Comparison of ENCODE assay signal across 16 cellular contexts in genomic region chr9:69446496-69446895, GRCh38.
DNase-seq lines count a peak whose midpoint lies in the region; ATAC-seq and TF ChIP-seq lines count a peak whose summit lies in the region.
"Had no signal": no experiment of that assay in that cellular context is flagged by ENCODE, and none has a peak within 500 bp of the region (broad histone marks: within the 10 kb centered on the region; RNA-seq: fewer than 3 reads in every experiment).

No MANE protein-coding gene starts in this region.

- no peaks in the 10 kb centered on the region for H3K36me3 Mint-ChIP-seq in naive thymus-derived CD8-positive, alpha-beta T cell
- H3K36me3 Mint-ChIP-seq: CD14-positive monocyte had no signal

- H3K27ac Mint-ChIP-seq in naive thymus-derived CD8-positive, alpha-beta T cell, result no peak overlapping the region
- H3K27ac Mint-ChIP-seq: CD14-positive monocyte, GM23338, HFFc6 had no signal

- peaks cover 0 to 4% (median under 1%) of the 10 kb centered on the region in 4 donors for H3K4me1 Mint-ChIP-seq in naive thymus-derived CD8-positive, alpha-beta T cell
- H3K4me1 Mint-ChIP-seq: CD14-positive monocyte, GM23338 had no signal

- POLR2A ChIA-PET in naive thymus-derived CD8-positive, alpha-beta T cell (lab: Charles Lee), result no interaction called here

- peaks cover 0 to 2% (median 0%) of the 10 kb centered on the region in 9 donors for H3K9me3 Mint-ChIP-seq in naive thymus-derived CD8-positive, alpha-beta T cell
- H3K9me3 Mint-ChIP-seq: HFFc6 had no signal

- H3K27me3 Mint-ChIP-seq in naive thymus-derived CD8-positive, alpha-beta T cell, result peaks cover 0 to 39% (median 5%) of the 10 kb centered on the region in 5 donors

- intact Hi-C loops in left colon (cut with DNase I, micrococcal nuclease), result no loop called here

- TF ChIP-seq CTCF in VCaP (conservative IDR thresholded peaks at IDR 0.05), result no peak

- peak overlapping the region; percentile 47 for H3K27ac ChIP-seq in VCaP

- ATAC-seq in left colon (peak; percentile 37), HG02981 (IDR thresholded peaks at IDR 0.05; ENCODE audit: unreplicated experiment) (no peak)
- ATAC-seq in naive thymus-derived CD8-positive, alpha-beta T cell, result no peak
- no peak for ATAC-seq in activated CD4-positive, CD25-positive, alpha-beta regulatory T cell treated with anti-CD3 and anti-CD28 coated beads, Interleukin-2, amount 50 U/mL, for 24 hours
- ATAC-seq: GM23338, HCT116 had no signal

- DNase-seq in activated CD8-positive, alpha-beta memory T cell treated with anti-CD3 and anti-CD28 coated beads, Interleukin-2, amount 50 U/mL, for 48 hours, result peak; percentile 6
- no peak for DNase-seq in activated CD8-positive, alpha-beta memory T cell treated with anti-CD3 and anti-CD28 coated beads, Interleukin-2, amount 50 U/mL, for 4 hours
- no peak for DNase-seq in left colon
- DNase-seq in naive thymus-derived CD8-positive, alpha-beta T cell, result no peak
- DNase-seq: BE2C; Calu3; CD4-positive, alpha-beta memory T cell; DMS79 treated with DMSO at 0.1 percent for 48 hours; GF-D8; HFFc6 had no signal

- no peak overlapping the region for H3K4me3 Mint-ChIP-seq in naive thymus-derived CD8-positive, alpha-beta T cell
- H3K4me3 Mint-ChIP-seq: CD14-positive monocyte; CD4-positive, alpha-beta memory T cell; GM23338; HFFc6 had no signal
